ENCODE assay signal across 8 cellular contexts in genomic region chr17:75645889-75646625, GRCh38. TPM values are rescaled to one million over a fixed set of nuclear protein-coding genes. Genes with fewer than 3 reads are reported as not detected.
DNase-seq lines count a peak whose midpoint lies in the region; TF ChIP-seq lines count a peak whose summit lies in the region.

No MANE protein-coding gene starts in this region.

- WGBS in HUES64, result 85% methylated on average over 16 of the region's 16 CpGs
- 87 to 93% methylated on average over 14 of the region's 16 CpGs for WGBS in mesodermal cell (ENCODE audit: insufficient coverage in 2 of 2), 2 experiments

- in situ Hi-C loops in brain microvascular endothelial cell (cut with HindIII; ENCODE audit: low pct_ligation_motif_present, low sequenced_read_pairs), result no loop called here

- H3K9ac ChIP-seq in BLaER1 (peak overlapping the region; percentile 48; the same call in 1 of the 2 replicates), HUES64 (ENCODE audit: low read depth, low read length) (peak overlapping the region; percentile 31; the same call in 1 of the 2 replicates)

- H3K4me3 ChIP-seq in BLaER1 (no peak overlapping the region), HUES64 (ENCODE audit: low read length) (no peak overlapping the region), brain microvascular endothelial cell (ENCODE audit: low read depth, low read length) (no peak overlapping the region), mesodermal cell (ENCODE audit: extremely low read depth, insufficient read depth, low read length, poor library complexity, severe bottlenecking) (no peak overlapping the region), SJCRH30 (no peak overlapping the region)

- no peaks in the 10 kb centered on the region for H4K20me1 ChIP-seq in BLaER1

- TF ChIP-seq POLR2A in GM19099 (IDR thresholded peaks at IDR 0.05; ENCODE audit: extremely low read depth, insufficient read length, low read depth), result peak; percentile 70

- H3K4me1 ChIP-seq in BLaER1 (peaks cover 23% of the 10 kb centered on the region), HUES64 (ENCODE audit: insufficient read depth, low read length) (peaks cover 16% of the 10 kb centered on the region), mesodermal cell (ENCODE audit: control insufficient read depth, insufficient read depth, low read length, poor library complexity, severe bottlenecking) (peaks cover 16% of the 10 kb centered on the region), SJCRH30 (no peaks in the 10 kb centered on the region)

- peak overlapping the region; percentile 62 for H3K4me2 ChIP-seq in BLaER1

- no peak for DNase-seq in brain microvascular endothelial cell
- no peak for DNase-seq in central memory CD4-positive, alpha-beta T cell
- no peak for DNase-seq in SJCRH30
- DNase-seq in epidermal melanocyte (ENCODE audit: insufficient read length, low spot score), result no peak

- H3K27me3 ChIP-seq in BLaER1 (no peaks in the 10 kb centered on the region), HUES64 (ENCODE audit: insufficient read depth, low read length) (no peaks in the 10 kb centered on the region), brain microvascular endothelial cell (replicated peaks) (no peaks in the 10 kb centered on the region), SJCRH30 (no peaks in the 10 kb centered on the region)

- peaks cover 67% of the 10 kb centered on the region for H3K36me3 ChIP-seq in BLaER1
- H3K36me3 ChIP-seq in HUES64 (ENCODE audit: insufficient read depth, low read length), result peaks cover 27% of the 10 kb centered on the region
- peaks cover 8% of the 10 kb centered on the region for H3K36me3 ChIP-seq in brain microvascular endothelial cell (replicated peaks)
- peaks cover 34% of the 10 kb centered on the region for H3K36me3 ChIP-seq in mesodermal cell (ENCODE audit: control insufficient read depth, insufficient read depth, low read length)
- H3K36me3 ChIP-seq in SJCRH30, result peaks cover 9% of the 10 kb centered on the region

- no peaks in the 10 kb centered on the region for H3K9me3 ChIP-seq in BLaER1
- H3K9me3 ChIP-seq in HUES64 (ENCODE audit: insufficient read depth, low read depth, low read length), result no peaks in the 10 kb centered on the region
- H3K9me3 ChIP-seq in mesodermal cell (ENCODE audit: control insufficient read depth, low read length), result no peaks in the 10 kb centered on the region
- H3K9me3 ChIP-seq in SJCRH30 (replicated peaks), result no peaks in the 10 kb centered on the region

- H3K27ac ChIP-seq in BLaER1 (peak overlapping the region; percentile 82), HUES64 (ENCODE audit: low read depth, low read length) (peak overlapping the region; percentile 74), brain microvascular endothelial cell (peak overlapping the region; percentile 21), mesodermal cell (ENCODE audit: low read depth, low read length, severe bottlenecking) (peak overlapping the region; percentile 47), SJCRH30 (no peak overlapping the region)

- no peak for TF ChIP-seq CTCF in brain microvascular endothelial cell (IDR thresholded peaks at IDR 0.05; ENCODE audit: low read depth, low read length, missing control alignments)

RNA-seq across cellular contexts. Expression of gene SMIM5, which starts 12.8 kb away (rescaled TPM):
- polyA plus RNA-seq in HUES64 (2013, experiment 1 of 2), result not detected
- not detected for polyA plus RNA-seq in HUES64 (2013, experiment 2 of 2)
- polyA plus RNA-seq in mesodermal cell (2013, experiment 1 of 2), result not detected
- polyA plus RNA-seq in mesodermal cell (2013, experiment 2 of 2), result not detected
- 0.14 and 0.18 TPM in 2 replicates for total RNA-seq in SJCRH30 (2014; rRNA removed; shearing (Covaris generic))

RNA-seq across cellular contexts. Expression of gene RECQL5, which starts 20.9 kb away (rescaled TPM):
- polyA plus RNA-seq in HUES64 (2013, experiment 1 of 2), result 17.7 TPM
- 21.7 TPM for polyA plus RNA-seq in HUES64 (2013, experiment 2 of 2)
- 31.4 TPM for polyA plus RNA-seq in mesodermal cell (2013, experiment 1 of 2)
- polyA plus RNA-seq in mesodermal cell (2013, experiment 2 of 2), result 27.7 TPM
- total RNA-seq in SJCRH30 (2014; rRNA removed; shearing (Covaris generic)), result 25.9 and 28.1 TPM in 2 replicates

RNA-seq across cellular contexts. Expression of gene SAP30BP, which starts 21.1 kb away (rescaled TPM):
- 66.7 TPM for polyA plus RNA-seq in HUES64 (2013, experiment 1 of 2)
- polyA plus RNA-seq in HUES64 (2013, experiment 2 of 2), result 66.8 TPM
- polyA plus RNA-seq in mesodermal cell (2013, experiment 1 of 2), result 95.8 TPM
- 91.9 TPM for polyA plus RNA-seq in mesodermal cell (2013, experiment 2 of 2)
- 63.4 and 74.0 TPM in 2 replicates for total RNA-seq in SJCRH30 (2014; rRNA removed; shearing (Covaris generic))

RNA-seq across cellular contexts. Expression of gene MYO15B, which starts 58.5 kb away (rescaled TPM):
- polyA plus RNA-seq in HUES64 (2013, experiment 1 of 2), result 2.6 TPM
- polyA plus RNA-seq in HUES64 (2013, experiment 2 of 2), result 8.7 TPM
- 35.3 TPM for polyA plus RNA-seq in mesodermal cell (2013, experiment 1 of 2)
- polyA plus RNA-seq in mesodermal cell (2013, experiment 2 of 2), result 28.7 TPM
- total RNA-seq in SJCRH30 (2014; rRNA removed; shearing (Covaris generic)), result 0.02 TPM in 1 of 2 replicates, not detected in the other
